1 cellular context compared by ENCODE assay signal in the genomic region with DNA sequence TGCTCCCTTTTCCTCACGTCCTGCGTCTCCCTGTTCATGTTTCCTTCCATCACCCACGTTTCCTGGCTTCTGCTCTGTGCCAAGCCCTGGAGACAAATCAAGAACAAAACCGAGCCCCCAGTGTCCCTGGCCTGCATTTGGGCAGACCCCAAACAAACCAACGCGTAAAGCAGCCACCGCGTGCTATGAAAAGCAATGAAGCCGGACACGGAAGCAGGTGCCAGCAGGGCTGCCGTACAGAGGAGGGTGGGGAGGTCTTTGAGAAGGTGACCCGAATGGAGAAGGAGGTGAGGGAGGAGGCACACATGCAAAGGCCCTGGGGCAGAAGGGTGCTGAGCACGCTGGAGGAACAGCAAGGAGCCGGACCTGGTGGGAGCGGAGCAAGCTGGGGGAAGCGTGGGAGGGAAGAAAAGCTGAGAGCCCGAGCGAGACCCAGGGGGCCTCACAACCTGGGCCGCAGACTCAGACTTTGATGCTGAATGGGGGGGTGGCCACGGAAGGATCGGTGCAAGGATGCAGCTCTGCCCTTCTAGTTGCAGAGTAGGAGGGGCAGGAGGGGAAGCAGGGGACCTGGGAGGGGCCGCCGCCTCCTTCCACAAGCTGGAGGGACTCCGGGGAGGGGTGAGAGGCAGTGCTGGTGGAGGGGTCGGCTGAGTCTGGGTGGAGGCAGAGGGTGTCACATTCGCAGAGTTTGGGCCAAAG.
A peak's percentile ranks its signal among the peaks of the same experiment; 100 is the strongest.
TF ChIP-seq lines count a peak whose summit lies in the region.

No MANE protein-coding gene starts in this region.

TF ChIP-seq in HepG2, 621 proteins besides CTCF, POLR2A, EP300 and RAD21:
- TF ChIP-seq ZNF776 (CRISPR knock-in tag; IDR thresholded peaks at IDR 0.05) (no peak), ZMYM3 (CRISPR knock-in tag; IDR thresholded peaks at IDR 0.05) (peak; percentile 27; the same call in 1 of the 2 replicates)
TF ChIP-seq in HepG2: peak in this region for 1.
